In the genomic region with DNA sequence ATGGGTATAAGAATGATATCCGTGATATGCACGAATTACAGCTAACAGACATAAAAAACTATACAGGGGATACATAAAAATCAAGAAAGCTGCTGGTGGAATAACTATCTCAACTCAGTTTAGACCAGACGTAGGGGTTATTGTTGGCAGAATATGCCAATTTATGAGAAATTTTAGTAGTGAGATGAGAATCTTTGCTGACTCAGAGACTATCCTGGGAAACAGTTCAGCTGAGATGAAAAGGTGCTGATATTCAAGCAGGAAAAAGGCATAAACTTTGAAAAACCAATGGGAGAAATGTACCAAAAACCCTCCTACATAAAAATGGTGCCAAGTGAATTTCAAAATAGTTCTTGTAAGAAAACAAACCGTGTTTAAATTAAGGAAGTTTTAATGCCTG, we compare ENCODE assay signal across 9 cellular contexts.
"Had no signal": no experiment of that assay in that cellular context is flagged by ENCODE, and none has a peak within 500 bp of the region (broad histone marks: within the 10 kb centered on the region; RNA-seq: fewer than 3 reads in every experiment).

No MANE protein-coding gene starts in this region.

- H3K9me3 ChIP-seq: ascending aorta, mucosa of descending colon, right lobe of liver, transverse colon, vagina had no signal

- DNase-seq: kidney, left lung had no signal

- H3K4me3 ChIP-seq: ascending aorta, left lung, mucosa of descending colon, right lobe of liver, smooth muscle cell, transverse colon, vagina had no signal

- H3K27ac ChIP-seq: ascending aorta, left lung, right lobe of liver, transverse colon, vagina had no signal

- H3K27me3 Mint-ChIP-seq: activated naive CD8-positive, alpha-beta T cell treated with anti-CD3 and anti-CD28 coated beads, Interleukin-2, amount 10 ng/mL, durations not matched to agents 7 days and 5 days had no signal

- H3K27me3 ChIP-seq: ascending aorta, right lobe of liver, vagina had no signal
